Comparison of ENCODE assay signal across 8 cellular contexts in the genomic region with DNA sequence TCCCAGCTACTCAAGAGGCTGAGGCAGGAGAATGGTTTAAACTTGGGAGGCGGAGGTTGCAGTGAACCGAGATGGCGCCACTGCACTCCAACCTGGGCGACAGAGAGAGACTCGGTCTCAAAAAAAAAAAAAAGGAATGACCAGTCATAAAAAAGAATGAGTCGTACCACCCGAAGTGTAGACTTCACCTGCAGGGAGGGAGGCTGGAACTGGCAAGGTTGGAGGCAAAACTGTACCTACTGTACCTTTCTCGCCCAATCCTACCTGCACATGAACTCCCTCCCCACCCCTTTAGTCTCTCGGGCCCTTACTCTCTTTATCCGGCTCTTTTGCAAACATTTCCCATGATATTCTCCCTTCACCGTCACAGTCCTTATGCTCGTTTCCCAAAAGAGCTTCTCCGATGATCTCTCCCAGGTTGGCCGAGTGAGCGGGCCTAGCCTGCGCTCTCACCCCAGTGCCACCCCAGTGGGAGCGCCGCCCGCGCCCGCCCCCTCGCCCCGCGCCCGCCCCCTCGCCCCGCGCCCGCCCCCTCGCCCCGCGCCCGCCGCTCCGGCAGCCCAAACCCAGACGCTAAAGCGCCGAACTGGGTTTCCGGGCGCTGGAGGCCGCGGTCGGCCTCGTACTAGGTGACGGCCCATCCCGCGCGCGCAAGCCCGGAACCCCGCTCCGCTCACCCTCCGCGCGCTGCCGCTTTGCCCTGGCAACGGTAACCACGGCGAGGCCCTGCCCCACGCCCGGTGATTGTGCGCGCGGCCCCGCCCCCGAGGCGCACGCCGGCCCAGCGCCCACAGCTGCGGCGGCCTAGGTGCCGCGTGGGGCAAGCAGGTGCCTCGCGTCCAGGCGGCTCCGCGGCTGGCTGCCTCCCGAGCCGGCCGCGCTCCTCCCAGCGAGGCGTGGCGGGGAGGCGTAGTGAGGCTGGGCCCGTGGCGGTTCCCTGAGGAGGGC. TPM values are rescaled to one million over a fixed set of nuclear protein-coding genes. Genes with fewer than 3 reads are reported as not detected.
DNase-seq lines count a peak whose midpoint lies in the region; ATAC-seq and TF ChIP-seq lines count a peak whose summit lies in the region.

A gene (plus strand): TSS at position 772 of the 948 bp plus-strand sequence. CDS start 294 bp downstream, outside the sequence.

- intact Hi-C loops in CD14-positive monocyte (cut with micrococcal nuclease): loop anchor here in 1 of 2 donors (10.0 kb wide), 1 partner anchor 113 kb away; a partner anchor contains a TSS

- no peak for TF ChIP-seq CTCF in CD14-positive monocyte (IDR thresholded peaks at IDR 0.05)

- H3K9me3 ChIP-seq in muscle layer of colon (ENCODE audit: low read length): no peaks in the 10 kb centered on the region

- DNase-seq in CD14-positive monocyte (ENCODE audit: low spot score) (peak; percentile 82), NCI-H82 (lab: John Stamatoyannopoulos, UW) (peak; percentile 79), epidermal melanocyte (ENCODE audit: insufficient read length, low spot score) (peak; percentile 59)
- peak; percentile 92 for DNase-seq in activated CD8-positive, alpha-beta memory T cell treated with anti-CD3 and anti-CD28 coated beads, Interleukin-2, amount 10 ng/mL, durations not matched to agents 7 days and 5 days
- DNase-seq in stimulated activated CD8-positive, alpha-beta memory T cell treated with anti-CD3 and anti-CD28 coated beads, Interleukin-7, amount 100 ng/mL, for 1 hour (ENCODE audit: low read depth in 2 of 2): peak; percentile 78 to 86

- H3K27me3 Mint-ChIP-seq in CD14-positive monocyte (ENCODE audit: low read depth in 3 of 3): peaks cover 24 to 40% (median 29%) of the 10 kb centered on the region in 3 donors
- H3K27me3 Mint-ChIP-seq in activated CD8-positive, alpha-beta memory T cell treated with anti-CD3 and anti-CD28 coated beads, Interleukin-2, amount 10 ng/mL, durations not matched to agents 7 days and 5 days: peaks cover 5% of the 10 kb centered on the region

- H3K27ac Mint-ChIP-seq in CD14-positive monocyte: peak within 1 kb of the TSS in 4 of 7 donors; percentile 18 to 79 (median 52)
- peak within 1 kb of the TSS; percentile 62 for H3K27ac Mint-ChIP-seq in activated CD8-positive, alpha-beta memory T cell treated with anti-CD3 and anti-CD28 coated beads, Interleukin-2, amount 10 ng/mL, durations not matched to agents 7 days and 5 days

- CTCF ChIA-PET in activated CD8-positive, alpha-beta memory T cell treated with anti-CD3 and anti-CD28 coated beads, Interleukin-2, amount 10 ng/mL, durations not matched to agents 7 days and 5 days (lab: Charles Lee): no interaction called here

- peaks cover 12% of the 10 kb centered on the region for H3K4me1 Mint-ChIP-seq in CD14-positive monocyte
- peaks cover 21% of the 10 kb centered on the region for H3K4me1 Mint-ChIP-seq in activated CD8-positive, alpha-beta memory T cell treated with anti-CD3 and anti-CD28 coated beads, Interleukin-2, amount 10 ng/mL, durations not matched to agents 7 days and 5 days

- peak within 1 kb of the TSS; percentile 38 to 49 for H3K4me3 ChIP-seq in muscle layer of colon (ENCODE audit: low read depth in 1 of 2, low read length in 2 of 2)

- peaks cover 0 to 9% of the 10 kb centered on the region in 2 donors for H3K27me3 ChIP-seq in muscle layer of colon (ENCODE audit: control insufficient read depth in 1 of 2, insufficient read depth in 2 of 2, low read length in 2 of 2)

- ATAC-seq in GM19324 (IDR thresholded peaks at IDR 0.05; ENCODE audit: low FRiP score, unreplicated experiment) (peak; percentile 93), HG03457 (IDR thresholded peaks at IDR 0.05; ENCODE audit: unreplicated experiment) (peak; percentile 89)
- peak; percentile 97 for ATAC-seq in activated CD8-positive, alpha-beta memory T cell treated with anti-CD3 and anti-CD28 coated beads, Interleukin-2, amount 10 ng/mL, durations not matched to agents 7 days and 5 days

- no peaks in the 10 kb centered on the region for H3K4me1 ChIP-seq in muscle layer of colon (ENCODE audit: insufficient read depth, low read length)

- H3K36me3 Mint-ChIP-seq in CD14-positive monocyte: peaks cover 0 to 8% of the 10 kb centered on the region in 2 donors
- H3K36me3 Mint-ChIP-seq in activated CD8-positive, alpha-beta memory T cell treated with anti-CD3 and anti-CD28 coated beads, Interleukin-2, amount 10 ng/mL, durations not matched to agents 7 days and 5 days: no peaks in the 10 kb centered on the region

- no peak within 1 kb of the TSS for H3K27ac ChIP-seq in muscle layer of colon (ENCODE audit: low read depth, low read length)

- H3K36me3 ChIP-seq in muscle layer of colon (ENCODE audit: insufficient read depth, low read length): no peaks in the 10 kb centered on the region

- peak within 1 kb of the TSS; percentile 72 to 85 for H3K4me3 Mint-ChIP-seq in CD14-positive monocyte
- H3K4me3 Mint-ChIP-seq in activated CD8-positive, alpha-beta memory T cell treated with anti-CD3 and anti-CD28 coated beads, Interleukin-2, amount 10 ng/mL, durations not matched to agents 7 days and 5 days: peak within 1 kb of the TSS; percentile 78

- H3K9me3 Mint-ChIP-seq in CD14-positive monocyte: peaks cover 0 to 5% (median 0%) of the 10 kb centered on the region in 7 donors
- H3K9me3 Mint-ChIP-seq in activated CD8-positive, alpha-beta memory T cell treated with anti-CD3 and anti-CD28 coated beads, Interleukin-2, amount 10 ng/mL, durations not matched to agents 7 days and 5 days (ENCODE audit: low read depth): no peaks in the 10 kb centered on the region

- no peak within 1 kb of the TSS for H3K9ac ChIP-seq in muscle layer of colon (ENCODE audit: low read length)

RNA-seq across cellular contexts. Expression of the gene that starts here (rescaled TPM):
- not detected for polyA plus RNA-seq in CD14-positive monocyte
- total RNA-seq in activated CD8-positive, alpha-beta memory T cell treated with anti-CD3 and anti-CD28 coated beads, Interleukin-2, amount 10 ng/mL, durations not matched to agents 7 days and 5 days: 1 to 10 TPM; 2.3 to 5.3 TPM

Comparison
In these comparisons a context has a peak if more than half of its experiments do, and no peak if none do; other contexts are left out.
1. Peak in DNase-seq in CD14-positive monocyte; RNA of the gene not detected or under 1 TPM.